ENCODE assay signal across 28 cellular contexts in genomic region chr11:44760477-44760872, GRCh38. TPM values are rescaled to one million over a fixed set of nuclear protein-coding genes. Genes with fewer than 3 reads are reported as not detected.
DNase-seq lines count a peak whose midpoint lies in the region; ATAC-seq and TF ChIP-seq lines count a peak whose summit lies in the region.
"Had no signal": no experiment of that assay in that cellular context is flagged by ENCODE, and none has a peak within 500 bp of the region (broad histone marks: within the 10 kb centered on the region; RNA-seq: fewer than 3 reads in every experiment).

No MANE protein-coding gene starts in this region.

- DNase-seq in cardiac muscle cell (ENCODE audit: low read depth in 1 of 2, low spot score in 1 of 2): no peak
- DNase-seq in Right ventricle myocardium superior: no peak
- DNase-seq in left ventricle myocardium inferior: no peak
- DNase-seq in osteoblast (ENCODE audit: insufficient read length, low spot score, missing footprints): no peak
- DNase-seq in ACHN: no peak
- DNase-seq in stimulated activated CD4-positive, alpha-beta T cell treated with anti-CD3 and anti-CD28 coated beads, Interleukin-4, amount 100 ng/mL, for 1 hour: no peak
- no peak for DNase-seq in DMS 273 treated with DMSO at 0.1 percent for 48 hours (lab: John Stamatoyannopoulos, UW)
- DNase-seq: activated CD4-positive, alpha-beta memory T cell treated with anti-CD3 and anti-CD28 coated beads for 36 hours; activated CD4-positive, CD25-positive, alpha-beta regulatory T cell treated with anti-CD3 and anti-CD28 coated beads, Interleukin-2, amount 50 U/mL, for 72 hours; activated naive CD4-positive, alpha-beta T cell; CD4-positive, alpha-beta T cell; dorsolateral prefrontal cortex; KBM-7; midbrain; naive thymus-derived CD8-positive, alpha-beta T cell; NCI-H1105; NCI-H187; NCI-H446 treated with DMSO at 0.1 percent for 48 hours; NCI-H774; SIG-M5; stimulated activated CD4-positive, alpha-beta T cell treated with anti-CD3 and anti-CD28 coated beads, Interleukin-1b, Interleukin-23, amount 100 ng/mL, for 48 hours; stimulated activated CD8-positive, alpha-beta memory T cell treated with anti-CD3 and anti-CD28 coated beads, Interleukin-4, amount 100 ng/mL, for 48 hours; stimulated activated naive CD8-positive, alpha-beta T cell treated with anti-CD3 and anti-CD28 coated beads, Interleukin-15, amount 100 ng/mL, for 72 hours had no signal

- intact Hi-C loops in Right ventricle myocardium superior (cut with DNase I) (no loop called here), left ventricle myocardium inferior (cut with micrococcal nuclease) (no loop called here)

- ATAC-seq in Right ventricle myocardium superior (ENCODE audit: poor library complexity): no peak
- ATAC-seq in HG02610 (IDR thresholded peaks at IDR 0.05; ENCODE audit: unreplicated experiment): no peak
- ATAC-seq: naive thymus-derived CD8-positive, alpha-beta T cell; stimulated activated naive CD8-positive, alpha-beta T cell treated with anti-CD3 and anti-CD28 coated beads, Interleukin-15, amount 100 ng/mL, for 72 hours had no signal

- H3K27me3 ChIP-seq in cardiac muscle cell (no peaks in the 10 kb centered on the region), left ventricle myocardium inferior (ENCODE audit: low read depth) (no peaks in the 10 kb centered on the region), osteoblast (ENCODE audit: insufficient read depth, low read length) (no peaks in the 10 kb centered on the region)
- H3K27me3 ChIP-seq: body of pancreas, tibial nerve had no signal

- TF ChIP-seq CTCF in cardiac muscle cell (IDR thresholded peaks at IDR 0.05; ENCODE audit: low read depth, low read length) (no peak), left ventricle myocardium inferior (IDR thresholded peaks at IDR 0.05; ENCODE audit: borderline replicate concordance) (no peak), osteoblast (IDR thresholded peaks at IDR 0.05; ENCODE audit: extremely low read depth, low read depth, low read length) (no peak)

- H3K4me3 ChIP-seq in cardiac muscle cell (no peak overlapping the region), left ventricle myocardium inferior (no peak overlapping the region), osteoblast (ENCODE audit: insufficient read depth, low read length) (no peak overlapping the region)
- H3K4me3 ChIP-seq: body of pancreas, dorsolateral prefrontal cortex, tibial nerve had no signal

- no peaks in the 10 kb centered on the region for H3K36me3 ChIP-seq in cardiac muscle cell
- peaks cover 8% of the 10 kb centered on the region for H3K36me3 ChIP-seq in left ventricle myocardium inferior
- no peaks in the 10 kb centered on the region for H3K36me3 ChIP-seq in osteoblast (ENCODE audit: insufficient read depth, low read length)
- H3K36me3 ChIP-seq: tibial nerve had no signal

- H3K9me3 ChIP-seq in cardiac muscle cell (ENCODE audit: low read depth) (no peaks in the 10 kb centered on the region), left ventricle myocardium inferior (replicated peaks) (peaks cover 8% of the 10 kb centered on the region), osteoblast (ENCODE audit: low read depth, low read length) (no peaks in the 10 kb centered on the region)

- in situ Hi-C loops in ACHN (cut with HindIII; ENCODE audit: low pct_ligation_motif_present, low pct_unique_long_range_greater_than_20kb, low sequenced_read_pairs): no loop called here

- H3K4me2 ChIP-seq in osteoblast (ENCODE audit: insufficient read depth, low read length): no peak overlapping the region

- H2AFZ ChIP-seq in osteoblast (ENCODE audit: low read length): no peak overlapping the region

- H3K79me2 ChIP-seq in osteoblast (ENCODE audit: insufficient read depth, low read length): no peaks in the 10 kb centered on the region

- H3K27ac ChIP-seq in cardiac muscle cell (peak overlapping the region; percentile 94), left ventricle myocardium inferior (replicated peaks) (peak overlapping the region; percentile 94), osteoblast (ENCODE audit: low read depth, low read length) (peak overlapping the region; percentile 12)
- H3K27ac ChIP-seq: body of pancreas, HL-60 had no signal

- H3K4me1 ChIP-seq in cardiac muscle cell (ENCODE audit: low read depth) (peaks cover 46% of the 10 kb centered on the region), left ventricle myocardium inferior (peaks cover 88% of the 10 kb centered on the region), osteoblast (ENCODE audit: insufficient read depth, low read length) (peaks cover 37% of the 10 kb centered on the region)
- H3K4me1 ChIP-seq: body of pancreas had no signal

- H4K20me1 ChIP-seq in osteoblast (ENCODE audit: insufficient read depth, low read length): no peaks in the 10 kb centered on the region

RNA-seq across cellular contexts. Expression of gene TSPAN18, which starts 33.7 kb away (rescaled TPM):
- total RNA-seq in cardiac muscle cell: 48.1 and 68.6 TPM in 2 replicates
- polyA plus RNA-seq in cardiac muscle cell: 82.8 and 122 TPM in 2 replicates
- 99.7 TPM for total RNA-seq in Right ventricle myocardium superior
- 129 TPM for total RNA-seq in left ventricle myocardium inferior
- total RNA-seq in osteoblast: 3.2 and 5.8 TPM in 2 replicates
- total RNA-seq: A172 had no signal

Comparison
In these comparisons a context has a peak if more than half of its experiments do, and no peak if none do; other contexts are left out.
1. H3K27ac ChIP-seq: peak in every context shown above with its lines; median percentile 94 in cardiac muscle cell; 94 in left ventricle myocardium inferior; 12 in osteoblast.